In genomic region chr1:200362421-200362820, GRCh38 we compare ENCODE assay signal across 1 cellular context.
TF ChIP-seq lines count a peak whose summit lies in the region.

No MANE protein-coding gene starts in this region.

TF ChIP-seq in GM23338, 12 proteins besides CTCF, POLR2A, EP300 and RAD21 (continued from another document):
- TF ChIP-seq CREB1 (CRISPR knock-in tag; IDR thresholded peaks at IDR 0.05; ENCODE audit: low read depth), result no peak
- TF ChIP-seq, protein P1, sequence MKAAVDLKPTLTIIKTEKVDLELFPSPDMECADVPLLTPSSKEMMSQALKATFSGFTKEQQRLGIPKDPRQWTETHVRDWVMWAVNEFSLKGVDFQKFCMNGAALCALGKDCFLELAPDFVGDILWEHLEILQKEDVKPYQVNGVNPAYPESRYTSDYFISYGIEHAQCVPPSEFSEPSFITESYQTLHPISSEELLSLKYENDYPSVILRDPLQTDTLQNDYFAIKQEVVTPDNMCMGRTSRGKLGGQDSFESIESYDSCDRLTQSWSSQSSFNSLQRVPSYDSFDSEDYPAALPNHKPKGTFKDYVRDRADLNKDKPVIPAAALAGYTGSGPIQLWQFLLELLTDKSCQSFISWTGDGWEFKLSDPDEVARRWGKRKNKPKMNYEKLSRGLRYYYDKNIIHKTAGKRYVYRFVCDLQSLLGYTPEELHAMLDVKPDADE (IDR thresholded peaks at IDR 0.05), result no peak
- TF ChIP-seq, protein P2, sequence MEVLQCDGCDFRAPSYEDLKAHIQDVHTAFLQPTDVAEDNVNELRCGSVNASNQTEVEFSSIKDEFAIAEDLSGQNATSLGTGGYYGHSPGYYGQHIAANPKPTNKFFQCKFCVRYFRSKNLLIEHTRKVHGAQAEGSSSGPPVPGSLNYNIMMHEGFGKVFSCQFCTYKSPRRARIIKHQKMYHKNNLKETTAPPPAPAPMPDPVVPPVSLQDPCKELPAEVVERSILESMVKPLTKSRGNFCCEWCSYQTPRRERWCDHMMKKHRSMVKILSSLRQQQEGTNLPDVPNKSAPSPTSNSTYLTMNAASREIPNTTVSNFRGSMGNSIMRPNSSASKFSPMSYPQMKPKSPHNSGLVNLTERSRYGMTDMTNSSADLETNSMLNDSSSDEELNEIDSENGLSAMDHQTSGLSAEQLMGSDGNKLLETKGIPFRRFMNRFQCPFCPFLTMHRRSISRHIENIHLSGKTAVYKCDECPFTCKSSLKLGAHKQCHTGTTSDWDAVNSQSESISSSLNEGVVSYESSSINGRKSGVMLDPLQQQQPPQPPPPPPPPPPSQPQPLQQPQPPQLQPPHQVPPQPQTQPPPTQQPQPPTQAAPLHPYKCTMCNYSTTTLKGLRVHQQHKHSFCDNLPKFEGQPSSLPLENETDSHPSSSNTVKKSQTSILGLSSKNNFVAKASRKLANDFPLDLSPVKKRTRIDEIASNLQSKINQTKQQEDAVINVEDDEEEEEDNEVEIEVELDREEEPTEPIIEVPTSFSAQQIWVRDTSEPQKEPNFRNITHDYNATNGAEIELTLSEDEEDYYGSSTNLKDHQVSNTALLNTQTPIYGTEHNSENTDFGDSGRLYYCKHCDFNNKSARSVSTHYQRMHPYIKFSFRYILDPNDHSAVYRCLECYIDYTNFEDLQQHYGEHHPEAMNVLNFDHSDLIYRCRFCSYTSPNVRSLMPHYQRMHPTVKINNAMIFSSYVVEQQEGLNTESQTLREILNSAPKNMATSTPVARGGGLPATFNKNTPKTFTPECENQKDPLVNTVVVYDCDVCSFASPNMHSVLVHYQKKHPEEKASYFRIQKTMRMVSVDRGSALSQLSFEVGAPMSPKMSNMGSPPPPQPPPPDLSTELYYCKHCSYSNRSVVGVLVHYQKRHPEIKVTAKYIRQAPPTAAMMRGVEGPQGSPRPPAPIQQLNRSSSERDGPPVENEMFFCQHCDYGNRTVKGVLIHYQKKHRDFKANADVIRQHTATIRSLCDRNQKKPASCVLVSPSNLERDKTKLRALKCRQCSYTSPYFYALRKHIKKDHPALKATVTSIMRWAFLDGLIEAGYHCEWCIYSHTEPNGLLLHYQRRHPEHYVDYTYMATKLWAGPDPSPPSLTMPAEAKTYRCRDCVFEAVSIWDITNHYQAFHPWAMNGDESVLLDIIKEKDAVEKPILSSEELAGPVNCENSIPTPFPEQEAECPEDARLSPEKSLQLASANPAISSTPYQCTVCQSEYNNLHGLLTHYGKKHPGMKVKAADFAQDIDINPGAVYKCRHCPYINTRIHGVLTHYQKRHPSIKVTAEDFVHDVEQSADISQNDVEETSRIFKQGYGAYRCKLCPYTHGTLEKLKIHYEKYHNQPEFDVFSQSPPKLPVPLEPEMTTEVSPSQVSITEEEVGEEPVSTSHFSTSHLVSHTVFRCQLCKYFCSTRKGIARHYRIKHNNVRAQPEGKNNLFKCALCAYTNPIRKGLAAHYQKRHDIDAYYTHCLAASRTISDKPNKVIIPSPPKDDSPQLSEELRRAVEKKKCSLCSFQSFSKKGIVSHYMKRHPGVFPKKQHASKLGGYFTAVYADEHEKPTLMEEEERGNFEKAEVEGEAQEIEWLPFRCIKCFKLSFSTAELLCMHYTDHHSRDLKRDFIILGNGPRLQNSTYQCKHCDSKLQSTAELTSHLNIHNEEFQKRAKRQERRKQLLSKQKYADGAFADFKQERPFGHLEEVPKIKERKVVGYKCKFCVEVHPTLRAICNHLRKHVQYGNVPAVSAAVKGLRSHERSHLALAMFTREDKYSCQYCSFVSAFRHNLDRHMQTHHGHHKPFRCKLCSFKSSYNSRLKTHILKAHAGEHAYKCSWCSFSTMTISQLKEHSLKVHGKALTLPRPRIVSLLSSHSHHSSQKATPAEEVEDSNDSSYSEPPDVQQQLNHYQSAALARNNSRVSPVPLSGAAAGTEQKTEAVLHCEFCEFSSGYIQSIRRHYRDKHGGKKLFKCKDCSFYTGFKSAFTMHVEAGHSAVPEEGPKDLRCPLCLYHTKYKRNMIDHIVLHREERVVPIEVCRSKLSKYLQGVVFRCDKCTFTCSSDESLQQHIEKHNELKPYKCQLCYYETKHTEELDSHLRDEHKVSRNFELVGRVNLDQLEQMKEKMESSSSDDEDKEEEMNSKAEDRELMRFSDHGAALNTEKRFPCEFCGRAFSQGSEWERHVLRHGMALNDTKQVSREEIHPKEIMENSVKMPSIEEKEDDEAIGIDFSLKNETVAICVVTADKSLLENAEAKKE (CRISPR knock-in tag; IDR thresholded peaks at IDR 0.05), result no peak; the same call in 1 of the 2 replicates
- no peak for TF ChIP-seq POLR2AphosphoS5 (IDR thresholded peaks at IDR 0.05; ENCODE audit: low read depth)
- no peak for TF ChIP-seq JUNB (IDR thresholded peaks at IDR 0.05; ENCODE audit: unreplicated experiment)
